8 cellular contexts compared by ENCODE assay signal in the genomic region with DNA sequence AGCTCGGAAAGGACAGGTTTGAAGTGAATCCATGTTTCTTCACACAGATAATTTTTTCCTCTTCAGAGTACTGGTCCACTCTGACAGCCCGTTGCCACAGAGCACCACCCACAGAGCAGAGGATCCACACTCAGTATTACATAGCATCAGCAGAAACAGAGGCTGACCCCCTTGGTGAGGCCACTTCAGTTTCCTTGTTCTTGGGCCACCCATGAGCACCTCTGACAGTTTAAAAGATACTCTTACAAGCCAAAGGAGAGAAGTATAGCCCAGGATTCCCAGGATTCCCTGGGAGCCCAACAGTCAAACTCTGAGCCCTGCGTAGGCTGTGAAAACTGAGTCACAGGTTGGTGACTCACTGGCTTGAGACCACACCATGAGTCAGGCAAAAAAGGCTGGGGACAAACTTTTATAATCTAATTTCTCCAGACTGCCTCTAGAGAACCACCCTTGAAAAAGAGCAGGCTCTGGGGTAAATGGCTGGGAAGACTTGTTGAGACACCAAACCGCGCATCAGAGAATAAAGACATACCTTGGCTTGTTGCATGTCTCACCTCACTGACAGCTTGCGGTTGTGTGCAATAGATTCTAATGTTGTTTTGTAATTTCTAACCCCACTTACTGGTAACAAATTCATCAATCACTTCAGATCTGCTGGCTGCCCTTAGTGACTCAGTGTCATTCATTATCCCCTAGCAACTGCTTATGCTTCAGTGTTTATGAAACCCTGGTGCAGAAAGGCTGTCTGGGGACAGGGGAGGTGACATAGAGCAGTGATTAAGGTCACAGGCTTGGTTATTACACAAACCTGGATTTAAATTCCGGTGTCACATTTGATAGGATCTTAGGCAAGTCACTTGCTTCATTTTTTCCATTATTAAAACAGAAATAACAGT. TPM values are rescaled to one million over a fixed set of nuclear protein-coding genes. Genes with fewer than 3 reads are reported as not detected.
DNase-seq lines count a peak whose midpoint lies in the region; ATAC-seq and TF ChIP-seq lines count a peak whose summit lies in the region.

No MANE protein-coding gene starts in this region.

- H3K27me3 ChIP-seq in WERI-Rb-1 (ENCODE audit: insufficient read depth, low read depth, severe bottlenecking) (no peaks in the 10 kb centered on the region), fibroblast of lung (ENCODE audit: control insufficient read depth, insufficient read depth, low read length) (no peaks in the 10 kb centered on the region)

- no peaks in the 10 kb centered on the region for H3K79me2 ChIP-seq in fibroblast of lung (ENCODE audit: control insufficient read depth, insufficient read depth, low read length)

- H3K36me3 ChIP-seq in WERI-Rb-1 (no peaks in the 10 kb centered on the region), fibroblast of lung (ENCODE audit: control insufficient read depth, insufficient read depth, low read length) (no peaks in the 10 kb centered on the region)

- H3K4me2 ChIP-seq in fibroblast of lung (ENCODE audit: extremely low read depth, insufficient read depth, low read length): peak overlapping the region; percentile 17

- H3K27ac ChIP-seq in WERI-Rb-1 (no peak overlapping the region), fibroblast of lung (ENCODE audit: insufficient read depth, low read length) (peak overlapping the region; percentile 83)

- POLR2A ChIA-PET in GM10248 (lab: Yijun Ruan, JAX): no interaction called here

- TF ChIP-seq CTCF in AG10803 (conservative IDR thresholded peaks at IDR 0.05; ENCODE audit: low read length) (no peak), WERI-Rb-1 (IDR thresholded peaks at IDR 0.05; ENCODE audit: low read depth, low read length) (no peak), fibroblast of lung (conservative IDR thresholded peaks at IDR 0.05 in 1 of 2, IDR thresholded peaks at IDR 0.05 in 1 of 2; ENCODE audit: low read depth in 1 of 2, low read length in 2 of 2) (no peak), GM10248 (IDR thresholded peaks at IDR 0.05; ENCODE audit: control extremely low read depth, extremely low read depth, low read depth, missing control alignments) (no peak)

- ATAC-seq in HG02852 (IDR thresholded peaks at IDR 0.05; ENCODE audit: unreplicated experiment) (peak; percentile 54), GM19452 (IDR thresholded peaks at IDR 0.05; ENCODE audit: unreplicated experiment) (no peak)

- H3K4me3 ChIP-seq in AG10803 (ENCODE audit: low read length) (no peak overlapping the region), WERI-Rb-1 (ENCODE audit: low read depth, low read length) (no peak overlapping the region), fibroblast of lung (replicated peaks in 1 of 4; ENCODE audit: control extremely low read depth in 1 of 4, insufficient read depth in 1 of 4, low read depth in 3 of 4, low read length in 4 of 4) (no peak overlapping the region), skeletal muscle cell (ENCODE audit: low read depth, low read length) (no peak overlapping the region)

- peak overlapping the region; percentile 11 for H3K9ac ChIP-seq in fibroblast of lung (ENCODE audit: insufficient read depth, low read length)

- no peaks in the 10 kb centered on the region for H4K20me1 ChIP-seq in fibroblast of lung (ENCODE audit: control insufficient read depth, extremely low read depth, insufficient read depth, low read length)

- peak overlapping the region; percentile 12 for H2AFZ ChIP-seq in fibroblast of lung (ENCODE audit: low read length)

- H3K4me1 ChIP-seq in fibroblast of lung (ENCODE audit: control insufficient read depth, extremely low read depth, insufficient read depth, low read length): peaks cover 47% of the 10 kb centered on the region

- DNase-seq in AG10803 (ENCODE audit: low read depth) (peak; percentile 99), WERI-Rb-1 (peak; percentile 62), fibroblast of lung (ENCODE audit: low read depth in 2 of 2) (peak; percentile 97 to 99), skeletal muscle cell (ENCODE audit: low read depth) (peak; percentile 98), NCI-H510A treated with DMSO at 0.1 percent for 48 hours (lab: John Stamatoyannopoulos, UW) (no peak), GM10248 (ENCODE audit: extremely low spot score) (no peak)

- H3K9me3 ChIP-seq in WERI-Rb-1 (ENCODE audit: severe bottlenecking) (no peaks in the 10 kb centered on the region), fibroblast of lung (ENCODE audit: control insufficient read depth, insufficient read depth, low read depth, low read length) (no peaks in the 10 kb centered on the region)

- CTCF ChIA-PET in GM10248 (lab: Yijun Ruan, JAX): no interaction called here

RNA-seq across cellular contexts. Expression of a gene that starts 56.9 kb away (rescaled TPM):
- 141 and 194 TPM in 2 replicates for total RNA-seq in fibroblast of lung
- polyA plus RNA-seq in fibroblast of lung: 147 and 151 TPM in 2 replicates
- 90.6 and 123 TPM in 2 replicates for polyA plus RNA-seq in fibroblast of lung (2012)
- 77.1 and 107 TPM in 2 replicates for polyA minus RNA-seq in fibroblast of lung (ENCODE audit: low replicate concordance)

Comparison
In these comparisons a context has a peak if more than half of its experiments do, and no peak if none do; other contexts are left out.
1. DNase-seq: peak in AG10803 (single experiment), WERI-Rb-1 (single experiment), fibroblast of lung (2 of 2) and skeletal muscle cell (single experiment); none in NCI-H510A treated with DMSO at 0.1 percent for 48 hours (single experiment) and GM10248 (single experiment).